Comparison of ENCODE assay signal across 18 cellular contexts in genomic region chr16:86928517-86929148, GRCh38.
DNase-seq lines count a peak whose midpoint lies in the region; ATAC-seq, FAIRE-seq and TF ChIP-seq lines count a peak whose summit lies in the region.
"Had no signal": no experiment of that assay in that cellular context is flagged by ENCODE, and none has a peak within 500 bp of the region (broad histone marks: within the 10 kb centered on the region; RNA-seq: fewer than 3 reads in every experiment).

No MANE protein-coding gene starts in this region.

- no peak for ATAC-seq in HepG2
- no peak for ATAC-seq in right lobe of liver
- ATAC-seq in upper lobe of right lung = no peak
- ATAC-seq: activated naive CD4-positive, alpha-beta T cell treated with anti-CD3 and anti-CD28 coated beads, Interleukin-2, amount 50 U/mL, for 72 hours; gastrocnemius medialis had no signal

- H2AK5ac ChIP-seq in mesenchymal stem cell (ENCODE audit: low read length, severe bottlenecking) = peak overlapping the region; percentile 72

- CTCF ChIA-PET in HepG2 (lab: Yijun Ruan, JAX; ENCODE audit: low intra/inter-chr PET ratio, low total read pairs) = no interaction called here

- no peak overlapping the region for H4K91ac ChIP-seq in mesenchymal stem cell (ENCODE audit: low read length)

- in situ Hi-C loops in HepG2 (cut with HindIII; ENCODE audit: extremely low pct_ligation_motif_present, low pct_unique_long_range_greater_than_20kb) = no loop called here
- in situ Hi-C loops in brain microvascular endothelial cell (cut with HindIII; ENCODE audit: low pct_ligation_motif_present, low sequenced_read_pairs) = no loop called here

- no peaks in the 10 kb centered on the region for H3K36me3 ChIP-seq in HepG2 (replicated peaks in 1 of 2; ENCODE audit: control insufficient read depth in 1 of 2, insufficient read depth in 2 of 2, low read length in 2 of 2)
- H3K36me3 ChIP-seq in right lobe of liver = no peaks in the 10 kb centered on the region
- no peaks in the 10 kb centered on the region for H3K36me3 ChIP-seq in brain microvascular endothelial cell (replicated peaks)
- H3K36me3 ChIP-seq in mesenchymal stem cell (ENCODE audit: control insufficient read depth in 1 of 2, insufficient read depth in 2 of 2, low read depth in 1 of 2, low read length in 2 of 2) = no peaks in the 10 kb centered on the region
- no peaks in the 10 kb centered on the region for H3K36me3 ChIP-seq in upper lobe of right lung
- H3K36me3 ChIP-seq: gastrocnemius medialis, HAP-1, neutrophil, transverse colon had no signal

- no peaks in the 10 kb centered on the region; the same call in 1 of the 2 replicates for H4K20me1 ChIP-seq in HepG2 (ENCODE audit: insufficient read depth, low read length)

- H3K4me1 ChIP-seq in HepG2 (ENCODE audit: insufficient read depth, low read length) = no peaks in the 10 kb centered on the region
- no peaks in the 10 kb centered on the region for H3K4me1 ChIP-seq in right lobe of liver
- peaks cover 49% of the 10 kb centered on the region for H3K4me1 ChIP-seq in mesenchymal stem cell (ENCODE audit: control insufficient read depth, insufficient read depth, low read depth, low read length)
- peaks cover 11% of the 10 kb centered on the region for H3K4me1 ChIP-seq in upper lobe of right lung
- H3K4me1 ChIP-seq: HAP-1 had no signal

- TF ChIP-seq CTCF in HepG2 (CRISPR knock-in tag; IDR thresholded peaks at IDR 0.05) (no peak), right lobe of liver (IDR thresholded peaks at IDR 0.05) (no peak), brain microvascular endothelial cell (IDR thresholded peaks at IDR 0.05; ENCODE audit: low read depth, low read length, missing control alignments) (no peak), upper lobe of right lung (IDR thresholded peaks at IDR 0.05) (no peak)

- no peak overlapping the region for H3K4ac ChIP-seq in mesenchymal stem cell (ENCODE audit: low read depth in 1 of 2, low read length in 2 of 2)

- H3K27me3 ChIP-seq in HepG2 (ENCODE audit: control insufficient read depth in 1 of 2, insufficient read depth in 2 of 2, low read length in 2 of 2) = peaks cover 5 to 66% of the 10 kb centered on the region in 2 experiments
- H3K27me3 ChIP-seq in right lobe of liver = no peaks in the 10 kb centered on the region
- no peaks in the 10 kb centered on the region for H3K27me3 ChIP-seq in brain microvascular endothelial cell (replicated peaks)
- peaks cover 0 to 36% of the 10 kb centered on the region in 2 experiments for H3K27me3 ChIP-seq in mesenchymal stem cell (ENCODE audit: control insufficient read depth in 1 of 2, insufficient read depth in 1 of 2, low read length in 2 of 2)
- H3K27me3 ChIP-seq in upper lobe of right lung = peaks cover 69% of the 10 kb centered on the region

- H3K4me2 ChIP-seq in HepG2 (ENCODE audit: low read depth, low read length) (no peak overlapping the region), mesenchymal stem cell (ENCODE audit: low read length, poor library complexity, severe bottlenecking) (no peak overlapping the region)

- no peaks in the 10 kb centered on the region for H3K9me3 ChIP-seq in HepG2 (ENCODE audit: low read length)
- no peaks in the 10 kb centered on the region for H3K9me3 ChIP-seq in right lobe of liver
- no peaks in the 10 kb centered on the region for H3K9me3 ChIP-seq in mesenchymal stem cell (ENCODE audit: control insufficient read depth, low read length)
- no peaks in the 10 kb centered on the region for H3K9me3 ChIP-seq in upper lobe of right lung
- H3K9me3 ChIP-seq: gastrocnemius medialis, HAP-1, neutrophil, transverse colon had no signal

- no peak overlapping the region for H2BK5ac ChIP-seq in mesenchymal stem cell (ENCODE audit: low read depth, low read length, poor library complexity, severe bottlenecking)

- POLR2A ChIA-PET in HepG2 (lab: Yijun Ruan, JAX) = no interaction called here

- H2BK120ac ChIP-seq in mesenchymal stem cell (ENCODE audit: low read depth, low read length) = no peak overlapping the region

- no peak overlapping the region for H2AFZ ChIP-seq in HepG2 (ENCODE audit: low read length)
- no peak overlapping the region for H2AFZ ChIP-seq in mesenchymal stem cell (ENCODE audit: low read depth, low read length)

- H3K18ac ChIP-seq in mesenchymal stem cell (ENCODE audit: low read depth in 1 of 2, low read length in 2 of 2) = peak overlapping the region; percentile 23 to 25

- intact Hi-C loops in HepG2 (cut with micrococcal nuclease; ENCODE audit: unreplicated experiment) = no loop called here
- intact Hi-C loops in right lobe of liver (cut with DNase I) = no loop called here
- intact Hi-C loops in upper lobe of right lung (cut with DNase I) = no loop called here

- no peak for TF ChIP-seq EP300 in HepG2 (IDR thresholded peaks at IDR 0.05; ENCODE audit: low read depth in 2 of 2, low read length in 2 of 2)
- TF ChIP-seq EP300 in HepG2 (CRISPR knock-in tag; IDR thresholded peaks at IDR 0.05; ENCODE audit: borderline replicate concordance) = no peak

- no peak overlapping the region for H3K4me3 ChIP-seq in HepG2 (replicated peaks in 1 of 3; ENCODE audit: insufficient read depth in 1 of 3, low read depth in 2 of 3, low read length in 3 of 3)
- H3K4me3 ChIP-seq in right lobe of liver = no peak overlapping the region
- H3K4me3 ChIP-seq in brain microvascular endothelial cell (ENCODE audit: low read depth, low read length) = no peak overlapping the region
- peak overlapping the region in 1 of 2 experiments; percentile 19 for H3K4me3 ChIP-seq in mesenchymal stem cell (ENCODE audit: insufficient read depth in 1 of 2, low read depth in 1 of 2, low read length in 2 of 2)
- H3K4me3 ChIP-seq in upper lobe of right lung = no peak overlapping the region
- H3K4me3 ChIP-seq: gastrocnemius medialis, HAP-1, transverse colon had no signal

- H3K79me2 ChIP-seq in HepG2 (ENCODE audit: insufficient read depth, low read length) = no peaks in the 10 kb centered on the region

- BruUV-seq in HepG2 (replicated peaks; lab: Mats Ljungman, UMichigan) = no TSS peak

- peak overlapping the region; percentile 88 for H2BK15ac ChIP-seq in mesenchymal stem cell (ENCODE audit: low read depth, poor library complexity, severe bottlenecking)

- no peak overlapping the region for H3K23ac ChIP-seq in mesenchymal stem cell (ENCODE audit: low read length in 2 of 2)

- peak overlapping the region in 1 of 2 experiments; percentile 4 for H2BK12ac ChIP-seq in mesenchymal stem cell (ENCODE audit: low read length in 2 of 2)

- no peak overlapping the region for H3K27ac ChIP-seq in HepG2 (ENCODE audit: extremely low read length, insufficient read depth, low read length)
- H3K27ac ChIP-seq in right lobe of liver = no peak overlapping the region
- H3K27ac ChIP-seq in brain microvascular endothelial cell = peak overlapping the region; percentile 90
- H3K27ac ChIP-seq in mesenchymal stem cell (ENCODE audit: low read length, poor library complexity, severe bottlenecking) = peak overlapping the region; percentile 57
- H3K27ac ChIP-seq in upper lobe of right lung = no peak overlapping the region
- H3K27ac ChIP-seq: gastrocnemius medialis, neutrophil, transverse colon had no signal

- DNase-seq in HepG2 (ENCODE audit: low spot score) (no peak), right lobe of liver (no peak), brain microvascular endothelial cell (peak; percentile 22), mesenchymal stem cell (peak; percentile 26), upper lobe of right lung (no peak), NCI-H524 treated with DMSO at 0.1 percent for 48 hours (lab: John Stamatoyannopoulos, UW) (no peak), NCI-H1105 treated with DMSO at 0.1 percent for 48 hours (lab: John Stamatoyannopoulos, UW) (no peak), NCI-H2196 treated with DMSO at 0.1 percent for 48 hours (lab: John Stamatoyannopoulos, UW; ENCODE audit: unreplicated experiment) (no peak)
- DNase-seq: activated CD8-positive, alpha-beta memory T cell treated with anti-CD3 and anti-CD28 coated beads, Interleukin-2, amount 50 U/mL, for 48 hours; caudate nucleus; CD8-positive, alpha-beta memory T cell; gastrocnemius medialis; MM.1S; RPMI8226; transverse colon had no signal

- H3K79me1 ChIP-seq in mesenchymal stem cell (replicated peaks; ENCODE audit: low read length, poor library complexity, severe bottlenecking) = no peaks in the 10 kb centered on the region

- no peak overlapping the region for H3K14ac ChIP-seq in mesenchymal stem cell (ENCODE audit: low read length in 2 of 2)

- no peak overlapping the region for H4K8ac ChIP-seq in mesenchymal stem cell (ENCODE audit: low read length)

- TF ChIP-seq RAD21 in HepG2 (CRISPR knock-in tag; IDR thresholded peaks at IDR 0.05) = no peak

- no peak for FAIRE-seq in HepG2 (lab: Jason Lieb, UNC)

- WGBS in HepG2 (ENCODE audit: low lambda C conversion rate) = 37% methylated on average over 17 of the region's 17 CpGs
- 40% methylated on average over 9 of the region's 17 CpGs for WGBS in right lobe of liver (ENCODE audit: insufficient coverage, low coverage, low lambda C conversion rate, missing lambda C conversion rate)
- 58% methylated on average over 17 of the region's 17 CpGs for WGBS in mesenchymal stem cell

- TF ChIP-seq POLR2A in HepG2 (IDR thresholded peaks at IDR 0.05; ENCODE audit: insufficient read depth in 1 of 2, low read depth in 2 of 2, low read length in 2 of 2) = no peak
- TF ChIP-seq POLR2A in right lobe of liver (IDR thresholded peaks at IDR 0.05) = no peak

- H3K9ac ChIP-seq in HepG2 (ENCODE audit: insufficient read depth, low read depth, low read length) (no peak overlapping the region), mesenchymal stem cell (ENCODE audit: low read length) (no peak overlapping the region)

TF ChIP-seq in HepG2, 621 proteins besides CTCF, POLR2A, EP300 and RAD21:
- 0 out of 2 replicates have a peak, but pooled peaks have one; percentile 54 for TF ChIP-seq ZNF672 (CRISPR knock-in tag; IDR thresholded peaks at IDR 0.05)
- 0 out of 2 replicates have a peak, but pooled peaks have one; percentile 16 for TF ChIP-seq NR2F6 (IDR thresholded peaks at IDR 0.05)
- no peak for TF ChIP-seq NR2F6 (CRISPR knock-in tag; IDR thresholded peaks at IDR 0.05)
- no peak for TF ChIP-seq ZNF747 (CRISPR knock-in tag; IDR thresholded peaks at IDR 0.05; ENCODE audit: borderline replicate concordance)

Comparison
In these comparisons a context has a peak if more than half of its experiments do, and no peak if none do; other contexts are left out.
1. DNase-seq: peak in brain microvascular endothelial cell (single experiment) and mesenchymal stem cell (single experiment); none in HepG2 (single experiment), right lobe of liver (0 of 3), upper lobe of right lung (single experiment), NCI-H524 treated with DMSO at 0.1 percent for 48 hours (single experiment), NCI-H1105 treated with DMSO at 0.1 percent for 48 hours (single experiment) and NCI-H2196 treated with DMSO at 0.1 percent for 48 hours (single experiment).
2. H3K27ac ChIP-seq: peak in brain microvascular endothelial cell (single experiment) and mesenchymal stem cell (single experiment); none in HepG2 (single experiment), right lobe of liver (0 of 3) and upper lobe of right lung (single experiment).